8 cellular contexts compared by ENCODE assay signal in the genomic region with DNA sequence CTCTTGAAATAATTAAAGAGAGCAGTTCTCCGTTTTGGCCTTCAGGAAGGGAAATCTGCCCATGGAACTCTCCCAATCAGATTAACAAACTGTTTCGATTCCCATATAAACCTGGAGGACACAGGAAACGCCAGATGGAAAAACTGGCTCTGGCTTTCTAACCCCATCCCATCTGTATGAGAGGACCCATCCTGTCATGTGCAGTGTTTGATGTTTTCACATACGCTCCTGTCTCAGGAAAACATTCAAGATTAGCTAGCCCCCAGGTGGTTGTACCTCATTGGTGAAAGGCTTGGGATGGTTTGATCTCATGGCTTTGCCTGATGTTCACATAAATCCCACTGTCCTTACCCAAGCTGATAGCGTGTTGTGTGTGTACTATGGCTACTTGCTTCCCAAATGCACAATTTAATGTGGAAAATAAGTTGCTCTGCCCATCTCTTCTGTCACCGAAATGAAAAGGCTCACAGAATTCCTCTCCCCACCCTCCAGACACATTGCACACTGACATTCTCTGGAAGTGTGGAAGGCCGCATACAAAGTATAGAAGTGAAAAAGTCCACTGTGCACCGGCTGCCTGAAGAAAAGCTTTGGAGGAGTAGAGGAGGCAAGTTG. TPM values are rescaled to one million over a fixed set of nuclear protein-coding genes. Genes with fewer than 3 reads are reported as not detected.
DNase-seq lines count a peak whose midpoint lies in the region; ATAC-seq and TF ChIP-seq lines count a peak whose summit lies in the region.

No MANE protein-coding gene starts in this region.

- H3K27me3 Mint-ChIP-seq in activated naive CD4-positive, alpha-beta T cell treated with anti-CD3 and anti-CD28 coated beads, Interleukin-2, amount 10 ng/mL, durations not matched to agents 7 days and 5 days: no peaks in the 10 kb centered on the region

- H3K27ac ChIP-seq in PC-9 (peak overlapping the region; percentile 90; the same call in 1 of the 2 replicates), subcutaneous abdominal adipose tissue (ENCODE audit: low read depth, low read length) (peak overlapping the region; percentile 83)

- H3K4me3 Mint-ChIP-seq in activated naive CD4-positive, alpha-beta T cell treated with anti-CD3 and anti-CD28 coated beads, Interleukin-2, amount 10 ng/mL, durations not matched to agents 7 days and 5 days: no peak overlapping the region

- H3F3A ChIP-seq in PC-9 (ENCODE audit: insufficient read depth, low read depth): peaks cover 67% of the 10 kb centered on the region

- no peak for DNase-seq in activated naive CD4-positive, alpha-beta T cell treated with anti-CD3 and anti-CD28 coated beads, Interleukin-2, amount 10 ng/mL, durations not matched to agents 7 days and 5 days
- DNase-seq in activated naive CD4-positive, alpha-beta T cell treated with Interleukin-2 at 50 U/mL for 16 hours: no peak
- DNase-seq in PC-9: no peak
- DNase-seq in fibroblast of gingiva (ENCODE audit: low read depth): peak; percentile 9
- DNase-seq in COR-L47 (lab: John Stamatoyannopoulos, UW): no peak

- H3K4me1 Mint-ChIP-seq in activated naive CD4-positive, alpha-beta T cell treated with anti-CD3 and anti-CD28 coated beads, Interleukin-2, amount 10 ng/mL, durations not matched to agents 7 days and 5 days: peaks cover 27% of the 10 kb centered on the region

- H3K9ac ChIP-seq in subcutaneous abdominal adipose tissue (ENCODE audit: low read length in 5 of 5): no peak overlapping the region

- H2AFZ ChIP-seq in PC-9: no peak overlapping the region

- peaks cover 31% of the 10 kb centered on the region for H3K4me1 ChIP-seq in PC-9 (replicated peaks; ENCODE audit: insufficient read depth)
- peaks cover 0 to 39% (median 26%) of the 10 kb centered on the region in 5 donors for H3K4me1 ChIP-seq in subcutaneous abdominal adipose tissue (ENCODE audit: control insufficient read depth in 5 of 5, insufficient read depth in 5 of 5, low read length in 5 of 5)

- H3K36me3 ChIP-seq in PC-9 (ENCODE audit: low read depth) (peaks cover 16% of the 10 kb centered on the region), subcutaneous abdominal adipose tissue (ENCODE audit: control insufficient read depth in 5 of 5, insufficient read depth in 5 of 5, low read length in 5 of 5) (peaks cover 3 to 20% (median 9%) of the 10 kb centered on the region in 5 donors)

- intact Hi-C loops in PC-9 (cut with micrococcal nuclease; ENCODE audit: unreplicated experiment): loop anchor here (1.0 to 10.0 kb wide), 4 partner anchors 54 to 339 kb away; no protein-coding TSS in a partner anchor

- peak overlapping the region; percentile 93; the same call in 1 of the 2 replicates for H3K4me3 ChIP-seq in PC-9
- no peak overlapping the region for H3K4me3 ChIP-seq in subcutaneous abdominal adipose tissue (ENCODE audit: low read depth in 1 of 5, low read length in 5 of 5)

- H3K79me2 ChIP-seq in PC-9 (ENCODE audit: low read depth): peaks cover 22% of the 10 kb centered on the region

- no peaks in the 10 kb centered on the region for H3K9me3 Mint-ChIP-seq in activated naive CD4-positive, alpha-beta T cell treated with anti-CD3 and anti-CD28 coated beads, Interleukin-2, amount 10 ng/mL, durations not matched to agents 7 days and 5 days

- peak overlapping the region; percentile 96 for H3K4me2 ChIP-seq in PC-9

- peaks cover 33% of the 10 kb centered on the region for H3K36me3 Mint-ChIP-seq in activated naive CD4-positive, alpha-beta T cell treated with anti-CD3 and anti-CD28 coated beads, Interleukin-2, amount 10 ng/mL, durations not matched to agents 7 days and 5 days

- H3K27me3 ChIP-seq in PC-9 (ENCODE audit: insufficient read depth, low read depth) (no peaks in the 10 kb centered on the region), subcutaneous abdominal adipose tissue (ENCODE audit: control insufficient read depth in 5 of 5, insufficient read depth in 4 of 5, low read length in 5 of 5) (no peaks in the 10 kb centered on the region)

- ATAC-seq in GM19035 (IDR thresholded peaks at IDR 0.05; ENCODE audit: unreplicated experiment) (no peak), GM19455 (IDR thresholded peaks at IDR 0.05; ENCODE audit: unreplicated experiment) (no peak)

- TF ChIP-seq CTCF in PC-9 (conservative IDR thresholded peaks at IDR 0.05): no peak

- H3K27ac Mint-ChIP-seq in activated naive CD4-positive, alpha-beta T cell treated with anti-CD3 and anti-CD28 coated beads, Interleukin-2, amount 10 ng/mL, durations not matched to agents 7 days and 5 days: peak overlapping the region; percentile 16

- no peaks in the 10 kb centered on the region for H4K20me1 ChIP-seq in PC-9 (ENCODE audit: insufficient read depth)

- H3K9me3 ChIP-seq in PC-9 (ENCODE audit: insufficient read depth, low read depth): no peaks in the 10 kb centered on the region
- no peaks in the 10 kb centered on the region for H3K9me3 ChIP-seq in subcutaneous abdominal adipose tissue (ENCODE audit: control insufficient read depth in 5 of 5, low read length in 5 of 5)

- POLR2A ChIA-PET in PC-9 (lab: Charles Lee; ENCODE audit: unreplicated experiment): interaction anchor here (0.5 to 0.7 kb wide), 3 partner anchors 101 to 318 kb away, joined by 3 to 4 read pairs (median 3); no protein-coding TSS in a partner anchor

- no TSS peak for BruUV-seq in PC-9 (replicated peaks; lab: Mats Ljungman, UMichigan)

- CTCF ChIA-PET in activated naive CD4-positive, alpha-beta T cell treated with anti-CD3 and anti-CD28 coated beads, Interleukin-2, amount 10 ng/mL, durations not matched to agents 7 days and 5 days (lab: Charles Lee): interaction anchor here (0.9 to 6.0 kb wide), 7 partner anchors 81 to 272 kb away, joined by 3 to 25 read pairs (median 5); no protein-coding TSS in a partner anchor
- CTCF ChIA-PET in PC-9 (lab: Charles Lee): interaction anchor here (0.7 to 1.6 kb wide), 3 partner anchors 15 to 143 kb away, joined by 3 to 4 read pairs (median 3); no protein-coding TSS in a partner anchor

- no peaks in the 10 kb centered on the region for H3K9me2 ChIP-seq in PC-9 (ENCODE audit: insufficient read depth)

RNA-seq across cellular contexts. Expression of a gene that starts 18.2 kb away (rescaled TPM):
- total RNA-seq in PC-9 (2021): 9.2 and 11.7 TPM in 2 replicates
